Comparison of ENCODE assay signal across 10 cellular contexts in the genomic region with DNA sequence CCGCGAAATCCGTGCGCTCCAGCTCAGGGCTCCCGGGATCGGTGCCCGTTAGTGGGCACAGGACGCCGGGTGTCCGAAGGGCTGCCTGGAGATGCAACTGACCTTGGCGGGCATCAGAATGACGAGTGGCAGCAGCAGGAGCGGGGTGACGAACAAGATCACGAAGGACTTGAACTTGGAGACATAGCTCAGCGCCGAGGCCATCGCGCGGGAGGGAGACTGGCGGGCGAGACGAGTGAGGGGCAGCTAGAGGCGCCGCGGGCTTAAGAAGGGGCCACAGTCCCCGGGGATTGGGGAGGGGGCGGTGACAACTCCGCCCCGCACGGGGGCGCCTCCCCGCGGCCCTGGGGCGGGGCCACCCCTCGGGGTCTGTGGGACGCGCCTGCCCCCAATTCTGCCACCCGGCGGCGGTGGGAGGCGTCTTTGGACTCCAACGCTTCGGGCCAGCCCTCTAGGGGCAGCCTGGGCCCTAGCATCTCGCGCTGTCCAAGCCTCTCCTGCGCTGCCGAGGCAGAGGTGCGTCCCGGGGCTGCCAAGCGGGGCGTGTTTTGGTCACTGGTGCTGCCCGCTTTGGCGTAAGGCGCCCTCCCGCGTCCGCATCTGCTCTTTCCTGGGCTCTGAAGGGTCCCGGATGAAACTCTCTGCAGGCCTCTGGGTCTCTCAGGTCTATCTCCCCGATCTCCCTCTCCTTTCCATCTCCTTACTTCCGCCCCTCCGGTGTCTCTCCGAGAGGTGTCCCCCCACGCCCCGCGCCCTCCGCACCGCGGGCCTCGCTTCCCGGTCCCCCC. TPM values are rescaled to one million over a fixed set of nuclear protein-coding genes. Genes with fewer than 3 reads are reported as not detected.
DNase-seq lines count a peak whose midpoint lies in the region; ATAC-seq, FAIRE-seq and TF ChIP-seq lines count a peak whose summit lies in the region.
"Had no signal": no experiment of that assay in that cellular context is flagged by ENCODE, and none has a peak within 500 bp of the region (broad histone marks: within the 10 kb centered on the region; RNA-seq: fewer than 3 reads in every experiment).

A gene (minus strand): TSS at position 240 of the 788 bp plus-strand sequence. CDS start 36 bp downstream, at position 204.

- H3K36me3 ChIP-seq in HUES64 (ENCODE audit: insufficient read depth, low read length) (no peaks in the 10 kb centered on the region), keratinocyte (ENCODE audit: control insufficient read depth in 2 of 2, extremely low read depth in 1 of 2, insufficient read depth in 2 of 2, low read length in 2 of 2) (no peaks in the 10 kb centered on the region), prostate gland (no peaks in the 10 kb centered on the region)

- no peak within 1 kb of the TSS for H3K27ac ChIP-seq in C4-2B
- no peak within 1 kb of the TSS for H3K27ac ChIP-seq in HUES64 (ENCODE audit: low read depth, low read length)
- H3K27ac ChIP-seq in keratinocyte (ENCODE audit: control insufficient read depth, insufficient read depth, low read length), result no peak within 1 kb of the TSS
- H3K27ac ChIP-seq in prostate gland, result no peak within 1 kb of the TSS
- H3K27ac ChIP-seq: KMS-11 had no signal

- H3K27ac Mint-ChIP-seq in brain, result peak within 1 kb of the TSS in 1 of 5 experiments; percentile 54

- H3K4me3 ChIP-seq in HUES64 (ENCODE audit: low read length) (peak within 1 kb of the TSS; percentile 63), keratinocyte (ENCODE audit: control insufficient read depth in 2 of 3, extremely low read depth in 1 of 3, insufficient read depth in 2 of 3, low read depth in 1 of 3, low read length in 3 of 3) (peak within 1 kb of the TSS in 1 of 3 experiments; percentile 21), prostate gland (peak within 1 kb of the TSS in 1 of 2 donors; percentile 11)

- dilution Hi-C loops in keratinocyte (cut with MboI; ENCODE audit: extremely low pct_ligation_motif_present, low sequenced_read_pairs), result no loop called here

- peaks cover 55% of the 10 kb centered on the region for H3K27me3 Mint-ChIP-seq in brain

- 1% methylated on average over 71 of the region's 71 CpGs for WGBS in HUES64
- WGBS in prostate gland, result under 1% methylated on average over 71 of the region's 71 CpGs

- peak within 1 kb of the TSS; percentile 47 for H3K9ac ChIP-seq in HUES64 (ENCODE audit: low read depth, low read length)
- peak within 1 kb of the TSS; percentile 9 for H3K9ac ChIP-seq in keratinocyte (ENCODE audit: control insufficient read depth, extremely low read depth, insufficient read depth, low read length)
- H3K9ac ChIP-seq: KMS-11 had no signal

- peaks cover 13% of the 10 kb centered on the region for H3K4me1 Mint-ChIP-seq in brain

- DNase-seq in keratinocyte (ENCODE audit: low read depth, low spot score), result no peak
- peak; percentile 37 for DNase-seq in ureter (ENCODE audit: low spot score)
- no peak for DNase-seq in NCI-H1092 treated with DMSO at 0.1 percent for 48 hours (lab: John Stamatoyannopoulos, UW)
- DNase-seq in prostate gland (ENCODE audit: low spot score), result no peak

- peaks cover 3% of the 10 kb centered on the region; the same call in 1 of the 2 replicates for H3K4me1 ChIP-seq in HUES64 (ENCODE audit: insufficient read depth, low read length)
- peaks cover 23% of the 10 kb centered on the region for H3K4me1 ChIP-seq in keratinocyte (ENCODE audit: control insufficient read depth, extremely low read depth, insufficient read depth, low read length)
- no peaks in the 10 kb centered on the region for H3K4me1 ChIP-seq in prostate gland (replicated peaks)

- H3K4me2 ChIP-seq in keratinocyte (ENCODE audit: control insufficient read depth, extremely low read depth, insufficient read depth, low read depth, low read length), result peak within 1 kb of the TSS; percentile 76
- H3K4me2 ChIP-seq: KMS-11 had no signal

- no peaks in the 10 kb centered on the region for H3K9me1 ChIP-seq in keratinocyte (ENCODE audit: control insufficient read depth, extremely low read depth, insufficient read depth, low read length)

- ATAC-seq in GM21367 (IDR thresholded peaks at IDR 0.05; ENCODE audit: unreplicated experiment), result no peak

- H3K27me3 ChIP-seq in HUES64 (ENCODE audit: insufficient read depth, low read length) (peaks cover 40% of the 10 kb centered on the region), keratinocyte (ENCODE audit: control insufficient read depth, extremely low read depth, insufficient read depth, low read length) (peaks cover 6% of the 10 kb centered on the region), prostate gland (replicated peaks; ENCODE audit: insufficient read depth) (peaks cover 7% of the 10 kb centered on the region)

- FAIRE-seq in keratinocyte (lab: Jason Lieb, UNC), result no peak

- H3K9me3 ChIP-seq in HUES64 (ENCODE audit: insufficient read depth, low read depth, low read length), result 0 out of 2 replicates have a peak, but pooled peaks cover 3% of the 10 kb centered on the region
- no peaks in the 10 kb centered on the region for H3K9me3 ChIP-seq in keratinocyte (ENCODE audit: control insufficient read depth, low read depth, low read length)
- H3K9me3 ChIP-seq in prostate gland, result no peaks in the 10 kb centered on the region

- H3K9me3 Mint-ChIP-seq in brain, result peaks cover 30 to 37% (median 34%) of the 10 kb centered on the region in 5 experiments

- peak within 1 kb of the TSS; percentile 77 for H2AFZ ChIP-seq in keratinocyte (ENCODE audit: control insufficient read depth, low read length)

- H3K36me3 Mint-ChIP-seq in brain, result no peaks in the 10 kb centered on the region

- no peak for TF ChIP-seq POLR2A in prostate gland (IDR thresholded peaks at IDR 0.05)

- peak within 1 kb of the TSS; percentile 74 to 88 (median 85) for H3K4me3 Mint-ChIP-seq in brain

- TF ChIP-seq CTCF in C4-2B (conservative IDR thresholded peaks at IDR 0.05) (peak; percentile 46), brain (conservative IDR thresholded peaks at IDR 0.05) (peak; percentile 29 to 71), keratinocyte (optimal IDR thresholded peaks at IDR 0.05 in 1 of 3, IDR thresholded peaks at IDR 0.05 in 1 of 3, conservative IDR thresholded peaks at IDR 0.05 in 1 of 3; ENCODE audit: extremely low read depth in 1 of 3, insufficient read depth in 2 of 3, low read length in 3 of 3) (peak; percentile 7 to 24 (median 17)), prostate gland (IDR thresholded peaks at IDR 0.05) (peak in 2 of 4 experiments; percentile 14 to 28)

- no peaks in the 10 kb centered on the region for H4K20me1 ChIP-seq in keratinocyte (ENCODE audit: control insufficient read depth, extremely low read depth, insufficient read depth, low read length)

- H3K79me2 ChIP-seq in keratinocyte (ENCODE audit: control insufficient read depth, insufficient read depth, low read length), result no peaks in the 10 kb centered on the region

- intact Hi-C loops in prostate gland (cut with DNase I), result no loop called here

RNA-seq across cellular contexts. Expression of the gene that starts here (rescaled TPM):
- 0.65 TPM for polyA plus RNA-seq in HUES64 (2013, experiment 1 of 2)
- polyA plus RNA-seq in HUES64 (2013, experiment 2 of 2), result 0.63 TPM
- 2.7 TPM for polyA plus RNA-seq in brain (ENCODE audit: insufficient read depth, low read depth, low replicate concordance)
- polyA plus RNA-seq in keratinocyte, result 0.14 to 0.68 TPM (median 0.46 TPM) in 3 replicates
- 0.49 TPM for polyA plus RNA-seq in keratinocyte (2011; ENCODE audit: low read depth)
- polyA plus RNA-seq in keratinocyte (2011; cell fraction: cytosol; rRNA removed), result 0.12 and 0.30 TPM in 2 replicates
- polyA plus RNA-seq in keratinocyte (2011; cell fraction: nucleus; rRNA removed), result 0.71 and 1.2 TPM in 2 replicates
- 0.34 and 0.95 TPM in 2 replicates for polyA plus RNA-seq in keratinocyte (2012; ENCODE audit: low replicate concordance)
- polyA minus RNA-seq in keratinocyte, result 0.59 to 5.9 TPM (median 0.64 TPM) in 3 replicates
- not detected for polyA minus RNA-seq in keratinocyte (2011; cell fraction: cytosol; rRNA and poly(A)+ RNA removed)
- 1.8 TPM in 2 replicates for polyA minus RNA-seq in keratinocyte (2011; cell fraction: nucleus; rRNA and poly(A)+ RNA removed)
- not detected for total RNA-seq in ureter
- 1 to 10 TPM; 1.1 to 1.6 TPM for total RNA-seq in prostate gland
- total RNA-seq: mononuclear cell had no signal

Comparison
In these comparisons a context has a peak if more than half of its experiments do, and no peak if none do; other contexts are left out.
1. Peak in DNase-seq in ureter; RNA of the gene not detected or under 1 TPM.